8 cellular contexts compared by ENCODE assay signal in genomic region chr1:175152006-175152652, GRCh38. TPM values are rescaled to one million over a fixed set of nuclear protein-coding genes. Genes with fewer than 3 reads are reported as not detected.
A peak's percentile ranks its signal among the peaks of the same experiment; 100 is the strongest.
DNase-seq lines count a peak whose midpoint lies in the region; ATAC-seq and TF ChIP-seq lines count a peak whose summit lies in the region.

No MANE protein-coding gene starts in this region.

- intact Hi-C loops in left colon (cut with DNase I, micrococcal nuclease): loop anchor here (2.0 to 5.0 kb wide), 2 partner anchors 167 to 170 kb away; no protein-coding TSS in a partner anchor

- no peak overlapping the region for H3K4me3 ChIP-seq in cardiac fibroblast (replicated peaks in 1 of 2; ENCODE audit: low read depth in 2 of 2, low read length in 2 of 2)

- peak; percentile 54 for ATAC-seq in GM19452 (IDR thresholded peaks at IDR 0.05; ENCODE audit: unreplicated experiment)
- ATAC-seq in left colon: peak; percentile 76

- TF ChIP-seq CTCF in cardiac fibroblast (IDR thresholded peaks at IDR 0.05; ENCODE audit: low read depth, low read length): peak; percentile 87

- peak; percentile 23 to 36 for DNase-seq in AML-193 (lab: John Stamatoyannopoulos, UW)
- peak; percentile 35 to 55 for DNase-seq in NCI-H2081 (lab: John Stamatoyannopoulos, UW)
- DNase-seq in activated CD4-positive, CD25-positive, alpha-beta regulatory T cell (lab: John Stamatoyannopoulos, UW): peak; percentile 46 to 63 (median 53)
- DNase-seq in cardiac fibroblast (ENCODE audit: low read depth in 2 of 2): peak; percentile 44 to 49
- peak in 1 of 2 donors; percentile 68 for DNase-seq in left colon
- peak; percentile 26 to 62 (median 42) for DNase-seq in stimulated activated CD4-positive, alpha-beta T cell treated with anti-CD3 and anti-CD28 coated beads, TNF-alpha, amount 100 ng/mL, for 1 hour (ENCODE audit: low read depth in 3 of 3, low spot score in 1 of 3)
- no peak for DNase-seq in middle frontal gyrus (ENCODE audit: extremely low spot score, low spot score)

RNA-seq across cellular contexts. Expression of gene KIAA0040, which starts 40.4 kb away (rescaled TPM):
- 10 to 100 TPM; 14.8 to 14.9 TPM for total RNA-seq in left colon
